Comparison of ENCODE assay signal across 9 cellular contexts in the genomic region with DNA sequence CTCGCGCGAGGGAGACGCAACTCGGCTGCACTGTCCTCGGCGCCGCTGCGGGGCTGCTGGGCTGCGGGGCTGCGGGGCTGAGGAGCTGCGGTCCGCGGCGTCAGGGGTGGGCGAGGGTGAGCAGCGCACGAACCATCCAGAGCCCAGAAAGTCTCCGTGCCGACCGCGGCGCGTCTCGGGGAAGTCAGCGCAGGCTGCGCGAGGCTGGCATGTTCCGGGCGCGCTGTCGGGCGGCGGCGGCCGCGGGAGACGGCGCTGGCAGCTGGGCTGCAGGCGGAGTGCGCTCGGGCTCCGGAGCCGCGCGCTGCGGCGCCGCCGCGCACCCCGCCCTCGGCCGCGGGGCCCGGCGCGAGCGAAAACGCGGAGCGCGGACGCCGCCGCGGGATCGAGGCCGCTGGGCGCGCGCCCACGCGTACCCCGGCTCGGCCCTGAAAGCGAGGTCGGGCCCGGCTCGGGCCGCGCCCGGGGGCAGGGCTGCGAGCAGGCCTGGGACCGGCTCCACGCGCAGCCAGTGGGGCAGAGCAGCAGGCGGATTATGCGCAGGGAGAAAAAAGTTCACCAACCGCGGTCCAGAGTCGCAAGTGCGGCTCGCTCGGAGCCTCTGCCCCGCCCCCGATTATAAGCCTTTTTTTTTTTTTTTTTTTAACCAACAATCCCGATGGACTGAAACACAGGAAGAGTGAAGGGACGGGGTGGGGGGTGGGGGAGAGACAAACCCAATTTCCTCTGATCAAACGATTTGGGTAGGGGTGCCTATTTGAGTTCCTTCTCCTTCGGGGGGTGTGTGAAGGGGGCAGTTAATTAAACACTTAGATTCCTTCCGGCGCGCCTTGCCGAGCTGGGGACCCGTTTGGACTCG. TPM values are rescaled to one million over a fixed set of nuclear protein-coding genes. Genes with fewer than 3 reads are reported as not detected.
DNase-seq lines count a peak whose midpoint lies in the region; ATAC-seq and TF ChIP-seq lines count a peak whose summit lies in the region.
"Had no signal": no experiment of that assay in that cellular context is flagged by ENCODE, and none has a peak within 500 bp of the region (broad histone marks: within the 10 kb centered on the region; RNA-seq: fewer than 3 reads in every experiment).

A gene (minus strand): TSS at position 282 of the 859 bp plus-strand sequence. CDS start 117,230 bp downstream, outside the sequence.

- H3K4me3 Mint-ChIP-seq in activated T-helper 1 cell treated with anti-CD3 and anti-CD28 coated beads, Interleukin-12 subunit alpha, Interleukin-12 subunit beta, Interleukin-2, Interleukin-4 antibody, amounts not matched to agents 30 ng/mL and 10 ng/mL and 1 ng/mL, durations not matched to agents 14 hours and 24 hours and 36 hours, result peak within 1 kb of the TSS; percentile 72
- peak within 1 kb of the TSS; percentile 90 for H3K4me3 Mint-ChIP-seq in glutamatergic neuron (ENCODE audit: unreplicated experiment)

- POLR2A ChIA-PET in HEK293 (lab: Yijun Ruan, JAX), result interaction anchor here (0.5 to 0.7 kb wide), 3 partner anchors 106 to 372 kb away, joined by 3 to 10 read pairs (median 4); no protein-coding TSS in a partner anchor

- CTCF ChIA-PET in HEK293 (lab: Yijun Ruan, JAX), result interaction anchor here (0.6 kb wide), 1 partner anchor 446 kb away, joined by 3 read pairs; no protein-coding TSS in a partner anchor

- peaks cover 4% of the 10 kb centered on the region for H3K36me3 Mint-ChIP-seq in activated T-helper 1 cell treated with anti-CD3 and anti-CD28 coated beads, Interleukin-12 subunit alpha, Interleukin-12 subunit beta, Interleukin-2, Interleukin-4 antibody, amounts not matched to agents 30 ng/mL and 10 ng/mL and 1 ng/mL, durations not matched to agents 14 hours and 24 hours and 36 hours (ENCODE audit: low read depth)
- H3K36me3 Mint-ChIP-seq in glutamatergic neuron (ENCODE audit: unreplicated experiment), result no peaks in the 10 kb centered on the region

- H3K27ac ChIP-seq in HEK293 (ENCODE audit: extremely low read depth, low read depth, low read length), result peak within 1 kb of the TSS; percentile 97

- H3K9me3 Mint-ChIP-seq in activated T-helper 1 cell treated with anti-CD3 and anti-CD28 coated beads, Interleukin-12 subunit alpha, Interleukin-12 subunit beta, Interleukin-2, Interleukin-4 antibody, amounts not matched to agents 30 ng/mL and 10 ng/mL and 1 ng/mL, durations not matched to agents 14 hours and 24 hours and 36 hours, result no peaks in the 10 kb centered on the region
- H3K9me3 Mint-ChIP-seq in glutamatergic neuron (ENCODE audit: unreplicated experiment), result peaks cover 15% of the 10 kb centered on the region

- DNase-seq in NCI-H748 (lab: John Stamatoyannopoulos, UW; ENCODE audit: unreplicated experiment) (peak; percentile 70), NCI-H748 treated with DMSO at 0.1 percent for 48 hours (lab: John Stamatoyannopoulos, UW) (no peak), MV-4-11 (lab: John Stamatoyannopoulos, UW) (peak; percentile 57), glutamatergic neuron (peak; percentile 73), omental fat pad (ENCODE audit: low spot score) (no peak), SKM-1 treated with dmso at 0.1 percent for 144 hours (lab: John Stamatoyannopoulos, UW; ENCODE audit: unreplicated experiment) (no peak)
- DNase-seq in activated T-helper 1 cell treated with anti-CD3 and anti-CD28 coated beads, Interleukin-12 subunit alpha, Interleukin-12 subunit beta, Interleukin-2, Interleukin-4 antibody, amounts not matched to agents 30 ng/mL and 10 ng/mL and 1 ng/mL, durations not matched to agents 14 hours and 24 hours and 36 hours (ENCODE audit: low spot score), result peak; percentile 6
- DNase-seq: DND-41 had no signal

- H3K27me3 Mint-ChIP-seq in activated T-helper 1 cell treated with anti-CD3 and anti-CD28 coated beads, Interleukin-12 subunit alpha, Interleukin-12 subunit beta, Interleukin-2, Interleukin-4 antibody, amounts not matched to agents 30 ng/mL and 10 ng/mL and 1 ng/mL, durations not matched to agents 14 hours and 24 hours and 36 hours (ENCODE audit: insufficient read depth), result peaks cover 61% of the 10 kb centered on the region
- peaks cover 10% of the 10 kb centered on the region for H3K27me3 Mint-ChIP-seq in glutamatergic neuron (ENCODE audit: unreplicated experiment)

- TF ChIP-seq CTCF in HEK293 (tag by site-specific recombination; IDR thresholded peaks at IDR 0.05) (no peak), glutamatergic neuron (IDR thresholded peaks at IDR 0.05; ENCODE audit: partially characterized antibody, unreplicated experiment) (no peak), omental fat pad (IDR thresholded peaks at IDR 0.05) (no peak)

- intact Hi-C loops in activated T-helper 1 cell treated with anti-CD3 and anti-CD28 coated beads, Interleukin-12 subunit alpha, Interleukin-12 subunit beta, Interleukin-2, Interleukin-4 antibody, amounts not matched to agents 30 ng/mL and 10 ng/mL and 1 ng/mL, durations not matched to agents 14 hours and 24 hours and 36 hours (cut with micrococcal nuclease), result loop anchor here (1.0 to 5.0 kb wide), 2 partner anchors 107 to 447 kb away; a partner anchor contains a TSS

- peak within 1 kb of the TSS; percentile 43 for H3K27ac Mint-ChIP-seq in activated T-helper 1 cell treated with anti-CD3 and anti-CD28 coated beads, Interleukin-12 subunit alpha, Interleukin-12 subunit beta, Interleukin-2, Interleukin-4 antibody, amounts not matched to agents 30 ng/mL and 10 ng/mL and 1 ng/mL, durations not matched to agents 14 hours and 24 hours and 36 hours
- H3K27ac Mint-ChIP-seq in glutamatergic neuron (ENCODE audit: unreplicated experiment), result peak within 1 kb of the TSS; percentile 59

- peak within 1 kb of the TSS; percentile 94 for H3K4me3 ChIP-seq in HEK293 (ENCODE audit: low read depth, low read length)

- H3K36me3 ChIP-seq in HEK293 (ENCODE audit: control insufficient read depth in 2 of 2, insufficient read depth in 1 of 2, low read length in 2 of 2), result no peaks in the 10 kb centered on the region

- peak; percentile 79 for ATAC-seq in omental fat pad (ENCODE audit: low FRiP score)

- no peaks in the 10 kb centered on the region for H3K9me3 ChIP-seq in HEK293 (ENCODE audit: control insufficient read depth, insufficient read depth, low read depth, low read length)

- H3K4me1 ChIP-seq in HEK293 (ENCODE audit: control insufficient read depth, insufficient read depth, low read length), result peaks cover 19% of the 10 kb centered on the region

- peaks cover 20% of the 10 kb centered on the region for H3K4me1 Mint-ChIP-seq in activated T-helper 1 cell treated with anti-CD3 and anti-CD28 coated beads, Interleukin-12 subunit alpha, Interleukin-12 subunit beta, Interleukin-2, Interleukin-4 antibody, amounts not matched to agents 30 ng/mL and 10 ng/mL and 1 ng/mL, durations not matched to agents 14 hours and 24 hours and 36 hours (ENCODE audit: low read depth)
- peaks cover 15% of the 10 kb centered on the region for H3K4me1 Mint-ChIP-seq in glutamatergic neuron (ENCODE audit: low read depth, unreplicated experiment)

TF ChIP-seq in HEK293, 187 proteins besides CTCF, POLR2A, EP300 and RAD21 (continues in another document):
- TF ChIP-seq, protein P1, sequence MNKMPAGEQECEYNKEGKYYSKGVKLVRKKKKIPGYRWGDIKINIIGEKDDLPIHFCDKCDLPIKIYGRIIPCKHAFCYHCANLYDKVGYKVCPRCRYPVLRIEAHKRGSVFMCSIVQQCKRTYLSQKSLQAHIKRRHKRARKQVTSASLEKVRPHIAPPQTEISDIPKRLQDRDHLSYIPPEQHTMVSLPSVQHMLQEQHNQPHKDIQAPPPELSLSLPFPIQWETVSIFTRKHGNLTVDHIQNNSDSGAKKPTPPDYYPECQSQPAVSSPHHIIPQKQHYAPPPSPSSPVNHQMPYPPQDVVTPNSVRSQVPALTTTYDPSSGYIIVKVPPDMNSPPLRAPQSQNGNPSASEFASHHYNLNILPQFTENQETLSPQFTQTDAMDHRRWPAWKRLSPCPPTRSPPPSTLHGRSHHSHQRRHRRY (tag by site-specific recombination; IDR thresholded peaks at IDR 0.05), result no peak
- TF ChIP-seq ZNF366 (tag by site-specific recombination; conservative IDR thresholded peaks at IDR 0.05) (peak; percentile 53; the same call in 1 of the 2 replicates), KLF10 (tag by site-specific recombination; IDR thresholded peaks at IDR 0.05) (0 out of 2 replicates have a peak, but pooled peaks have one; percentile 31), ZNF549 (tag by site-specific recombination; IDR thresholded peaks at IDR 0.05) (no peak), REPIN1 (tag by site-specific recombination; IDR thresholded peaks at IDR 0.05; ENCODE audit: low read depth) (no peak)
- TF ChIP-seq, protein P2, sequence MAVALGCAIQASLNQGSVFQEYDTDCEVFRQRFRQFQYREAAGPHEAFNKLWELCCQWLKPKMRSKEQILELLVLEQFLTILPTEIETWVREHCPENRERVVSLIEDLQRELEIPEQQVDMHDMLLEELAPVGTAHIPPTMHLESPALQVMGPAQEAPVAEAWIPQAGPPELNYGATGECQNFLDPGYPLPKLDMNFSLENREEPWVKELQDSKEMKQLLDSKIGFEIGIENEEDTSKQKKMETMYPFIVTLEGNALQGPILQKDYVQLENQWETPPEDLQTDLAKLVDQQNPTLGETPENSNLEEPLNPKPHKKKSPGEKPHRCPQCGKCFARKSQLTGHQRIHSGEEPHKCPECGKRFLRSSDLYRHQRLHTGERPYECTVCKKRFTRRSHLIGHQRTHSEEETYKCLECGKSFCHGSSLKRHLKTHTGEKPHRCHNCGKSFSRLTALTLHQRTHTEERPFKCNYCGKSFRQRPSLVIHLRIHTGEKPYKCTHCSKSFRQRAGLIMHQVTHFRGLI (tag by site-specific recombination; IDR thresholded peaks at IDR 0.05), result peak; percentile 47; the same call in 1 of the 2 replicates
- TF ChIP-seq, protein P3, sequence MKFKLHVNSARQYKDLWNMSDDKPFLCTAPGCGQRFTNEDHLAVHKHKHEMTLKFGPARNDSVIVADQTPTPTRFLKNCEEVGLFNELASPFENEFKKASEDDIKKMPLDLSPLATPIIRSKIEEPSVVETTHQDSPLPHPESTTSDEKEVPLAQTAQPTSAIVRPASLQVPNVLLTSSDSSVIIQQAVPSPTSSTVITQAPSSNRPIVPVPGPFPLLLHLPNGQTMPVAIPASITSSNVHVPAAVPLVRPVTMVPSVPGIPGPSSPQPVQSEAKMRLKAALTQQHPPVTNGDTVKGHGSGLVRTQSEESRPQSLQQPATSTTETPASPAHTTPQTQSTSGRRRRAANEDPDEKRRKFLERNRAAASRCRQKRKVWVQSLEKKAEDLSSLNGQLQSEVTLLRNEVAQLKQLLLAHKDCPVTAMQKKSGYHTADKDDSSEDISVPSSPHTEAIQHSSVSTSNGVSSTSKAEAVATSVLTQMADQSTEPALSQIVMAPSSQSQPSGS (tag by site-specific recombination; IDR thresholded peaks at IDR 0.05; ENCODE audit: low read depth), result no peak

RNA-seq across cellular contexts. Expression of the gene that starts here (rescaled TPM):
- total RNA-seq in activated T-helper 1 cell treated with anti-CD3 and anti-CD28 coated beads, Interleukin-12 subunit alpha, Interleukin-12 subunit beta, Interleukin-2, Interleukin-4 antibody, amounts not matched to agents 30 ng/mL and 10 ng/mL and 1 ng/mL, durations not matched to agents 14 hours and 24 hours and 36 hours, result 0.34 TPM in 1 of 2 replicates, not detected in the other
- total RNA-seq in glutamatergic neuron (ENCODE audit: unreplicated experiment) (6.4 TPM), omental fat pad (10 to 100 TPM in 1 of 4 donors, 1 to 10 TPM in 3; 7.2 to 10.9 (median 9.3) TPM)

Comparison
In these comparisons a context has a peak if more than half of its experiments do, and no peak if none do; other contexts are left out.
1. DNase-seq: peak in NCI-H748 (single experiment), MV-4-11 (single experiment) and glutamatergic neuron (single experiment); none in NCI-H748 treated with DMSO at 0.1 percent for 48 hours (single experiment), omental fat pad (single experiment) and SKM-1 treated with dmso at 0.1 percent for 144 hours (single experiment).
2. Peak in DNase-seq in activated T-helper 1 cell treated with anti-CD3 and anti-CD28 coated beads, Interleukin-12 subunit alpha, Interleukin-12 subunit beta, Interleukin-2, Interleukin-4 antibody, amounts not matched to agents 30 ng/mL and 10 ng/mL and 1 ng/mL, durations not matched to agents 14 hours and 24 hours and 36 hours; RNA of the gene not detected or under 1 TPM.